In the genomic region with DNA sequence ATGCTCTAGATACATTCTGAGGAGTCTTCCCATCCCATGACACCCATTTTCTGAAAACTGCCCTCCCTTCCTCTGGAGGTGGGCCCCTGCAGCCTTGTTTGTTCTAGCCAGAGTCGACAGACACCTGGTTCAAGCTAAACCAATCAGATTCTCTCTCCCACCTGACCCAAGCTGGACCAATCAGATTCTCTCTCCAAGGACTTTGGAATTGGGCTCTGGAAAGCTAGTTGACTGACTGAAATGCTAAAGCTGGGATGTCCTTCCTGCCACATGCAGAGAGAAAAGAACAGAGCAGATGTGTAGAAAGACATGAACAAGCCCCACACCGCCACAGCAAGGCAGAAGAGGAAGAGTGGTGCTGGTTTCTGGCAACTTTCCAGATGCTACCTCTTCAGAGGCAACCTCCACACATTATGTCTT, we compare ENCODE assay signal across 1 cellular context.
A peak's percentile ranks its signal among the peaks of the same experiment; 100 is the strongest.
TF ChIP-seq lines count a peak whose summit lies in the region.

No MANE protein-coding gene starts in this region.

TF ChIP-seq in HepG2, 621 proteins besides CTCF, POLR2A, EP300 and RAD21 (continued from another document and continues in another):
- TF ChIP-seq, protein P1, sequence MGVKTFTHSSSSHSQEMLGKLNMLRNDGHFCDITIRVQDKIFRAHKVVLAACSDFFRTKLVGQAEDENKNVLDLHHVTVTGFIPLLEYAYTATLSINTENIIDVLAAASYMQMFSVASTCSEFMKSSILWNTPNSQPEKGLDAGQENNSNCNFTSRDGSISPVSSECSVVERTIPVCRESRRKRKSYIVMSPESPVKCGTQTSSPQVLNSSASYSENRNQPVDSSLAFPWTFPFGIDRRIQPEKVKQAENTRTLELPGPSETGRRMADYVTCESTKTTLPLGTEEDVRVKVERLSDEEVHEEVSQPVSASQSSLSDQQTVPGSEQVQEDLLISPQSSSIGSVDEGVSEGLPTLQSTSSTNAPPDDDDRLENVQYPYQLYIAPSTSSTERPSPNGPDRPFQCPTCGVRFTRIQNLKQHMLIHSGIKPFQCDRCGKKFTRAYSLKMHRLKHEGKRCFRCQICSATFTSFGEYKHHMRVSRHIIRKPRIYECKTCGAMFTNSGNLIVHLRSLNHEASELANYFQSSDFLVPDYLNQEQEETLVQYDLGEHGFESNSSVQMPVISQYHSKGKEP (CRISPR knock-in tag; IDR thresholded peaks at IDR 0.05), result no peak
- TF ChIP-seq RFXANK (CRISPR knock-in tag; IDR thresholded peaks at IDR 0.05) (no peak), HNRNPH1 (optimal IDR thresholded peaks at IDR 0.05; ENCODE audit: low read depth, low read length) (no peak), ZMYM4 (CRISPR knock-in tag; IDR thresholded peaks at IDR 0.05) (peak; percentile 92), SNAPC2 (CRISPR knock-in tag; IDR thresholded peaks at IDR 0.05) (peak; percentile 52; the same call in 1 of the 2 replicates), PHF21A (CRISPR knock-in tag; IDR thresholded peaks at IDR 0.05) (peak; percentile 57; the same call in 1 of the 2 replicates), PLRG1 (conservative IDR thresholded peaks at IDR 0.05) (no peak), ZFP90 (CRISPR knock-in tag; IDR thresholded peaks at IDR 0.05; ENCODE audit: borderline replicate concordance) (no peak), FOXO1 (CRISPR knock-in tag; IDR thresholded peaks at IDR 0.05) (no peak), ZBTB20 (CRISPR knock-in tag; IDR thresholded peaks at IDR 0.05; ENCODE audit: borderline replicate concordance, low read depth) (peak; percentile 51; the same call in 1 of the 2 replicates), LCORL (IDR thresholded peaks at IDR 0.05) (no peak), LCORL (CRISPR knock-in tag; IDR thresholded peaks at IDR 0.05) (no peak), SMARCC2 (IDR thresholded peaks at IDR 0.05) (no peak), ZBTB21 (CRISPR knock-in tag; IDR thresholded peaks at IDR 0.05) (no peak), SIN3A (IDR thresholded peaks at IDR 0.05; ENCODE audit: borderline replicate concordance, low read depth, low read length) (no peak), HDAC1 (CRISPR knock-in tag; IDR thresholded peaks at IDR 0.05) (no peak), CEBPB (IDR thresholded peaks at IDR 0.05; ENCODE audit: borderline replicate concordance, low read depth, low read length) (no peak), TRIM24 (CRISPR knock-in tag; IDR thresholded peaks at IDR 0.05) (no peak), MAFF (IDR thresholded peaks at IDR 0.05; ENCODE audit: low read depth, low read length) (no peak), ZNF737 (CRISPR knock-in tag; IDR thresholded peaks at IDR 0.05; ENCODE audit: borderline replicate concordance) (no peak), ZNF644 (CRISPR knock-in tag; IDR thresholded peaks at IDR 0.05; ENCODE audit: low read depth) (peak; percentile 65; the same call in 1 of the 2 replicates), GATAD2A (CRISPR knock-in tag; IDR thresholded peaks at IDR 0.05) (peak; percentile 22; the same call in 1 of the 2 replicates), SKI (IDR thresholded peaks at IDR 0.05; ENCODE audit: partially characterized antibody) (no peak), ZNF432 (CRISPR knock-in tag; IDR thresholded peaks at IDR 0.05; ENCODE audit: borderline replicate concordance) (no peak), ZNF563 (CRISPR knock-in tag; IDR thresholded peaks at IDR 0.05) (no peak), TCF12 (IDR thresholded peaks at IDR 0.05) (no peak), TCF12 (CRISPR knock-in tag; IDR thresholded peaks at IDR 0.05) (no peak), ZNF564 (CRISPR knock-in tag; IDR thresholded peaks at IDR 0.05) (no peak), ZNF607 (CRISPR knock-in tag; IDR thresholded peaks at IDR 0.05; ENCODE audit: borderline replicate concordance) (peak; percentile 42; the same call in 1 of the 2 replicates), ZMAT3 (CRISPR knock-in tag; conservative IDR thresholded peaks at IDR 0.05) (no peak), MIXL1 (CRISPR knock-in tag; IDR thresholded peaks at IDR 0.05) (0 out of 2 replicates have a peak, but pooled peaks have one; percentile 16), ZBTB42 (CRISPR knock-in tag; IDR thresholded peaks at IDR 0.05) (no peak), CCAR2 (optimal IDR thresholded peaks at IDR 0.05; ENCODE audit: low read depth, low read length) (no peak), ZNF709 (CRISPR knock-in tag; IDR thresholded peaks at IDR 0.05) (no peak), NPAS2 (CRISPR knock-in tag; IDR thresholded peaks at IDR 0.05; ENCODE audit: borderline replicate concordance) (no peak), MZF1 (CRISPR knock-in tag; IDR thresholded peaks at IDR 0.05; ENCODE audit: borderline replicate concordance) (no peak), SOX5 (CRISPR knock-in tag; IDR thresholded peaks at IDR 0.05; ENCODE audit: borderline replicate concordance) (no peak; the same call in 1 of the 2 replicates), NFE2L2 (IDR thresholded peaks at IDR 0.05; ENCODE audit: low read length) (no peak)
- TF ChIP-seq, protein P2, sequence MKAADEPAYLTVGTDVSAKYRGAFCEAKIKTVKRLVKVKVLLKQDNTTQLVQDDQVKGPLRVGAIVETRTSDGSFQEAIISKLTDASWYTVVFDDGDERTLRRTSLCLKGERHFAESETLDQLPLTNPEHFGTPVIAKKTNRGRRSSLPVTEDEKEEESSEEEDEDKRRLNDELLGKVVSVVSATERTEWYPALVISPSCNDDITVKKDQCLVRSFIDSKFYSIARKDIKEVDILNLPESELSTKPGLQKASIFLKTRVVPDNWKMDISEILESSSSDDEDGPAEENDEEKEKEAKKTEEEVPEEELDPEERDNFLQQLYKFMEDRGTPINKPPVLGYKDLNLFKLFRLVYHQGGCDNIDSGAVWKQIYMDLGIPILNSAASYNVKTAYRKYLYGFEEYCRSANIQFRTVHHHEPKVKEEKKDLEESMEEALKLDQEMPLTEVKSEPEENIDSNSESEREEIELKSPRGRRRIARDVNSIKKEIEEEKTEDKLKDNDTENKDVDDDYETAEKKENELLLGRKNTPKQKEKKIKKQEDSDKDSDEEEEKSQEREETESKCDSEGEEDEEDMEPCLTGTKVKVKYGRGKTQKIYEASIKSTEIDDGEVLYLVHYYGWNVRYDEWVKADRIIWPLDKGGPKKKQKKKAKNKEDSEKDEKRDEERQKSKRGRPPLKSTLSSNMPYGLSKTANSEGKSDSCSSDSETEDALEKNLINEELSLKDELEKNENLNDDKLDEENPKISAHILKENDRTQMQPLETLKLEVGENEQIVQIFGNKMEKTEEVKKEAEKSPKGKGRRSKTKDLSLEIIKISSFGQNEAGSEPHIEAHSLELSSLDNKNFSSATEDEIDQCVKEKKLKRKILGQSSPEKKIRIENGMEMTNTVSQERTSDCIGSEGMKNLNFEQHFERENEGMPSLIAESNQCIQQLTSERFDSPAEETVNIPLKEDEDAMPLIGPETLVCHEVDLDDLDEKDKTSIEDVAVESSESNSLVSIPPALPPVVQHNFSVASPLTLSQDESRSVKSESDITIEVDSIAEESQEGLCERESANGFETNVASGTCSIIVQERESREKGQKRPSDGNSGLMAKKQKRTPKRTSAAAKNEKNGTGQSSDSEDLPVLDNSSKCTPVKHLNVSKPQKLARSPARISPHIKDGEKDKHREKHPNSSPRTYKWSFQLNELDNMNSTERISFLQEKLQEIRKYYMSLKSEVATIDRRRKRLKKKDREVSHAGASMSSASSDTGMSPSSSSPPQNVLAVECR (CRISPR knock-in tag; IDR thresholded peaks at IDR 0.05; ENCODE audit: borderline replicate concordance), result 0 out of 2 replicates have a peak, but pooled peaks have one; percentile 28
- TF ChIP-seq, protein P3, sequence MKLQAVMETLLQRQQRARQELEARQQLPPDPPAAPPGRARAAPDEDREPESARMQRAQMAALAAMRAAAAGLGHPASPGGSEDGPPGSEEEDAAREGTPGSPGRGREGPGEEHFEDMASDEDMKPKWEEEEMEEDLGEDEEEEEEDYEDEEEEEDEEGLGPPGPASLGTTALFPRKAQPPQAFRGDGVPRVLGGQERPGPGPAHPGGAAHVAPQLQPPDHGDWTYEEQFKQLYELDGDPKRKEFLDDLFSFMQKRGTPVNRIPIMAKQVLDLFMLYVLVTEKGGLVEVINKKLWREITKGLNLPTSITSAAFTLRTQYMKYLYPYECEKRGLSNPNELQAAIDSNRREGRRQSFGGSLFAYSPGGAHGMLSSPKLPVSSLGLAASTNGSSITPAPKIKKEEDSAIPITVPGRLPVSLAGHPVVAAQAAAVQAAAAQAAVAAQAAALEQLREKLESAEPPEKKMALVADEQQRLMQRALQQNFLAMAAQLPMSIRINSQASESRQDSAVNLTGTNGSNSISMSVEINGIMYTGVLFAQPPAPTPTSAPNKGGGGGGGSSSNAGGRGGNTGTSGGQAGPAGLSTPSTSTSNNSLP (IDR thresholded peaks at IDR 0.05; ENCODE audit: low read depth, low read length), result no peak
- TF ChIP-seq, protein P4, sequence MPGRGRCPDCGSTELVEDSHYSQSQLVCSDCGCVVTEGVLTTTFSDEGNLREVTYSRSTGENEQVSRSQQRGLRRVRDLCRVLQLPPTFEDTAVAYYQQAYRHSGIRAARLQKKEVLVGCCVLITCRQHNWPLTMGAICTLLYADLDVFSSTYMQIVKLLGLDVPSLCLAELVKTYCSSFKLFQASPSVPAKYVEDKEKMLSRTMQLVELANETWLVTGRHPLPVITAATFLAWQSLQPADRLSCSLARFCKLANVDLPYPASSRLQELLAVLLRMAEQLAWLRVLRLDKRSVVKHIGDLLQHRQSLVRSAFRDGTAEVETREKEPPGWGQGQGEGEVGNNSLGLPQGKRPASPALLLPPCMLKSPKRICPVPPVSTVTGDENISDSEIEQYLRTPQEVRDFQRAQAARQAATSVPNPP (CRISPR knock-in tag; IDR thresholded peaks at IDR 0.05), result 0 out of 2 replicates have a peak, but pooled peaks have one; percentile 18
- TF ChIP-seq, protein P5, sequence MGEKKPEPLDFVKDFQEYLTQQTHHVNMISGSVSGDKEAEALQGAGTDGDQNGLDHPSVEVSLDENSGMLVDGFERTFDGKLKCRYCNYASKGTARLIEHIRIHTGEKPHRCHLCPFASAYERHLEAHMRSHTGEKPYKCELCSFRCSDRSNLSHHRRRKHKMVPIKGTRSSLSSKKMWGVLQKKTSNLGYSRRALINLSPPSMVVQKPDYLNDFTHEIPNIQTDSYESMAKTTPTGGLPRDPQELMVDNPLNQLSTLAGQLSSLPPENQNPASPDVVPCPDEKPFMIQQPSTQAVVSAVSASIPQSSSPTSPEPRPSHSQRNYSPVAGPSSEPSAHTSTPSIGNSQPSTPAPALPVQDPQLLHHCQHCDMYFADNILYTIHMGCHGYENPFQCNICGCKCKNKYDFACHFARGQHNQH (CRISPR knock-in tag; IDR thresholded peaks at IDR 0.05), result no peak
- TF ChIP-seq, protein P6, sequence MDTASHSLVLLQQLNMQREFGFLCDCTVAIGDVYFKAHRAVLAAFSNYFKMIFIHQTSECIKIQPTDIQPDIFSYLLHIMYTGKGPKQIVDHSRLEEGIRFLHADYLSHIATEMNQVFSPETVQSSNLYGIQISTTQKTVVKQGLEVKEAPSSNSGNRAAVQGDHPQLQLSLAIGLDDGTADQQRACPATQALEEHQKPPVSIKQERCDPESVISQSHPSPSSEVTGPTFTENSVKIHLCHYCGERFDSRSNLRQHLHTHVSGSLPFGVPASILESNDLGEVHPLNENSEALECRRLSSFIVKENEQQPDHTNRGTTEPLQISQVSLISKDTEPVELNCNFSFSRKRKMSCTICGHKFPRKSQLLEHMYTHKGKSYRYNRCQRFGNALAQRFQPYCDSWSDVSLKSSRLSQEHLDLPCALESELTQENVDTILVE (CRISPR knock-in tag; IDR thresholded peaks at IDR 0.05), result no peak
- TF ChIP-seq, protein P7, sequence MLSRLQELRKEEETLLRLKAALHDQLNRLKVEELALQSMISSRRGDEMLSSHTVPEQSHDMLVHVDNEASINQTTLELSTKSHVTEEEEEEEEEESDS (CRISPR knock-in tag; IDR thresholded peaks at IDR 0.05; ENCODE audit: borderline replicate concordance), result no peak
- TF ChIP-seq, protein P8, sequence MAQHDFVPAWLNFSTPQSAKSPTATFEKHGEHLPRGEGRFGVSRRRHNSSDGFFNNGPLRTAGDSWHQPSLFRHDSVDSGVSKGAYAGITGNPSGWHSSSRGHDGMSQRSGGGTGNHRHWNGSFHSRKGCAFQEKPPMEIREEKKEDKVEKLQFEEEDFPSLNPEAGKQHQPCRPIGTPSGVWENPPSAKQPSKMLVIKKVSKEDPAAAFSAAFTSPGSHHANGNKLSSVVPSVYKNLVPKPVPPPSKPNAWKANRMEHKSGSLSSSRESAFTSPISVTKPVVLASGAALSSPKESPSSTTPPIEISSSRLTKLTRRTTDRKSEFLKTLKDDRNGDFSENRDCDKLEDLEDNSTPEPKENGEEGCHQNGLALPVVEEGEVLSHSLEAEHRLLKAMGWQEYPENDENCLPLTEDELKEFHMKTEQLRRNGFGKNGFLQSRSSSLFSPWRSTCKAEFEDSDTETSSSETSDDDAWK (CRISPR knock-in tag; IDR thresholded peaks at IDR 0.05), result no peak
- TF ChIP-seq, protein P9, sequence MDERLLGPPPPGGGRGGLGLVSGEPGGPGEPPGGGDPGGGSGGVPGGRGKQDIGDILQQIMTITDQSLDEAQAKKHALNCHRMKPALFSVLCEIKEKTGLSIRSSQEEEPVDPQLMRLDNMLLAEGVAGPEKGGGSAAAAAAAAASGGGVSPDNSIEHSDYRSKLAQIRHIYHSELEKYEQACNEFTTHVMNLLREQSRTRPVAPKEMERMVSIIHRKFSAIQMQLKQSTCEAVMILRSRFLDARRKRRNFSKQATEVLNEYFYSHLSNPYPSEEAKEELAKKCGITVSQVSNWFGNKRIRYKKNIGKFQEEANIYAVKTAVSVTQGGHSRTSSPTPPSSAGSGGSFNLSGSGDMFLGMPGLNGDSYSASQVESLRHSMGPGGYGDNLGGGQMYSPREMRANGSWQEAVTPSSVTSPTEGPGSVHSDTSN (CRISPR knock-in tag; IDR thresholded peaks at IDR 0.05), result no peak
